23 cellular contexts compared by ENCODE assay signal in the genomic region with DNA sequence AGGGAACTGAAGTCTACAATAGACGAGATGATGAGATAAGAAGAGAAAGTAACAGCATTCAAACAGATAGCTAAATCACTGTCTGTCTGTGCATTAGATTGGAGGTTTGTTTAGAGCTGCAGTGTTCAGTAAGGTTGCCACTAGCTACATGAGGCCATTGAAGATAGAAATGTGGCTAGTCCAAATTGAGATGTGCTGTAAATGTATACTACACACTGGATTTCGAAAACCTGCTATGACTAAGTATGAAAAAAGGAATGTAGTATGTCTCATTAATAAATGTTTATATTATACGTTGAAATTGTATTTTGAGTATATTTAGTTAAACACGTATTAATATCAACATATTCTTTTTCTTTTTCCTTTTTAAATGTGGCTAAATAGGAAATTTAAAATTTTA.
A peak's percentile ranks its signal among the peaks of the same experiment; 100 is the strongest.
DNase-seq lines count a peak whose midpoint lies in the region; ATAC-seq, FAIRE-seq and TF ChIP-seq lines count a peak whose summit lies in the region.
"Had no signal": no experiment of that assay in that cellular context is flagged by ENCODE, and none has a peak within 500 bp of the region (broad histone marks: within the 10 kb centered on the region; RNA-seq: fewer than 3 reads in every experiment).

No MANE protein-coding gene starts in this region.

- no peaks in the 10 kb centered on the region for H3K79me2 ChIP-seq in GM12878 (ENCODE audit: control insufficient read depth, insufficient read depth, low read length)

- H3K27ac ChIP-seq in GM12878 (ENCODE audit: control insufficient read depth, insufficient read depth) = no peak overlapping the region
- H3K27ac ChIP-seq: BLaER1, PC-9, SJSA1 had no signal

- no peaks in the 10 kb centered on the region for H3K4me1 ChIP-seq in GM12878 (ENCODE audit: control insufficient read depth, insufficient read depth, low read length)
- H3K4me1 ChIP-seq: BLaER1, SJSA1 had no signal

- no peak for TF ChIP-seq CTCF in GM12878 (IDR thresholded peaks at IDR 0.05 in 2 of 3, conservative IDR thresholded peaks at IDR 0.05 in 1 of 3; ENCODE audit: control insufficient read depth in 2 of 3, extremely low read depth in 1 of 3, insufficient read depth in 1 of 3, low read depth in 3 of 3, low read length in 3 of 3)

- peak; percentile 44 for DNase-seq in ELR (ENCODE audit: low read depth)
- DNase-seq in GM12878 (ENCODE audit: low read depth, low spot score) = no peak
- no peak for DNase-seq in frontal cortex (ENCODE audit: low spot score in 2 of 2)
- no peak for DNase-seq in NAMALWA (ENCODE audit: low spot score)
- DNase-seq in middle frontal gyrus (ENCODE audit: extremely low spot score, low spot score) = no peak
- DNase-seq: CD4-positive, CD25-positive, alpha-beta regulatory T cell; GF-D8; MG63; NCI-H2029; NCI-H446 treated with DMSO at 0.1 percent for 48 hours; NCI-H526; NK-92 treated with Interleukin-12 subunit alpha and Interleukin-12 subunit beta, amount 100 ng/mL, for 24 hours; PC-9; Right ventricle myocardium superior; T-cell had no signal

- in situ Hi-C loops in GM12878 (cut with MboI) = no loop called here

- no TSS peak for BruUV-seq in GM12878 (replicated peaks; lab: Mats Ljungman, UMichigan)

- H3K9ac ChIP-seq in GM12878 (ENCODE audit: control insufficient read depth, insufficient read depth, low read length) = no peak overlapping the region
- H3K9ac ChIP-seq: BLaER1 had no signal

- no peak for TF ChIP-seq RAD21 in GM12878 (IDR thresholded peaks at IDR 0.05; ENCODE audit: insufficient read depth, low read depth, low read length)

- no peaks in the 10 kb centered on the region for H3K9me3 ChIP-seq in GM12878 (replicated peaks; ENCODE audit: control insufficient read depth, insufficient read depth, low read length)
- H3K9me3 ChIP-seq: BLaER1, MG63, SJSA1 had no signal

- no peak for TF ChIP-seq EP300 in GM12878 (IDR thresholded peaks at IDR 0.05; ENCODE audit: borderline replicate concordance in 1 of 2, control insufficient read depth in 1 of 2, low read depth in 2 of 2, low read length in 2 of 2)

- POLR2A ChIA-PET in GM12878 (lab: Charles Lee) = interaction anchor here (1.1 kb wide), 1 partner anchor 10 kb away, joined by 4 read pairs; no protein-coding TSS in a partner anchor

- SMC1A ChIA-PET in GM12878 (lab: Charles Lee; ENCODE audit: uncharacterized antibody, unreplicated experiment) = interaction anchor here (0.6 to 1.7 kb wide), 3 partner anchors 8 to 76 kb away, joined by 3 read pairs; no protein-coding TSS in a partner anchor

- CTCF ChIA-PET in GM12878 (lab: Yijun Ruan, JAX) = no interaction called here

- intact Hi-C loops in GM12878 (cut with micrococcal nuclease; ENCODE audit: unreplicated experiment) = no loop called here

- no peak overlapping the region for H3K4me3 ChIP-seq in GM12878
- H3K4me3 ChIP-seq: BLaER1, K562, MG63, PC-9, SJSA1 had no signal

- RAD21 ChIA-PET in GM12878 (lab: Charles Lee; ENCODE audit: unreplicated experiment) = no interaction called here

- no peak overlapping the region for H2AFZ ChIP-seq in GM12878 (ENCODE audit: control insufficient read depth, low read depth, low read length)
- H2AFZ ChIP-seq: PC-9 had no signal

- 74% methylated on average over 4 of the region's 4 CpGs for WGBS in GM12878 (ENCODE audit: insufficient coverage, insufficient replicate concordance, low lambda C conversion rate, missing lambda C conversion rate)

- no peaks in the 10 kb centered on the region for H3K36me3 ChIP-seq in GM12878 (ENCODE audit: control insufficient read depth in 2 of 2, insufficient read depth in 2 of 2, low read length in 1 of 2)
- H3K36me3 ChIP-seq: BLaER1, MG63, SJSA1 had no signal

- H4K20me1 ChIP-seq in GM12878 (ENCODE audit: control insufficient read depth, insufficient read depth) = no peaks in the 10 kb centered on the region
- H4K20me1 ChIP-seq: BLaER1 had no signal

- TF ChIP-seq POLR2A in GM12878 (IDR thresholded peaks at IDR 0.05; ENCODE audit: low read depth, low read length) = no peak

- FAIRE-seq in GM12878 (lab: Jason Lieb, UNC) (no peak), frontal cortex (lab: Jason Lieb, UNC) (peak; percentile 70)
- FAIRE-seq: A204.1, HepG2, K562 had no signal

- no peaks in the 10 kb centered on the region for H3K27me3 ChIP-seq in GM12878 (replicated peaks in 1 of 2; ENCODE audit: control insufficient read depth in 2 of 2, insufficient read depth in 2 of 2, low read length in 1 of 2)
- H3K27me3 ChIP-seq: BLaER1, MG63, SJSA1 had no signal

- H3K4me2 ChIP-seq in GM12878 (ENCODE audit: control insufficient read depth, insufficient read depth) = no peak overlapping the region
- H3K4me2 ChIP-seq: BLaER1, PC-9 had no signal

- peak; percentile 30 for ATAC-seq in GM18907 (IDR thresholded peaks at IDR 0.05; ENCODE audit: unreplicated experiment)
- peak; percentile 31; the same call in 1 of the 3 replicates for ATAC-seq in GM12878
- ATAC-seq in HG02678 (IDR thresholded peaks at IDR 0.05; ENCODE audit: unreplicated experiment) = no peak
- ATAC-seq in GM21723 (IDR thresholded peaks at IDR 0.05; ENCODE audit: unreplicated experiment) = no peak
- ATAC-seq: HepG2, K562, T-cell had no signal

TF ChIP-seq in GM12878, 131 proteins besides CTCF, POLR2A, EP300 and RAD21:
- TF ChIP-seq, protein P1, sequence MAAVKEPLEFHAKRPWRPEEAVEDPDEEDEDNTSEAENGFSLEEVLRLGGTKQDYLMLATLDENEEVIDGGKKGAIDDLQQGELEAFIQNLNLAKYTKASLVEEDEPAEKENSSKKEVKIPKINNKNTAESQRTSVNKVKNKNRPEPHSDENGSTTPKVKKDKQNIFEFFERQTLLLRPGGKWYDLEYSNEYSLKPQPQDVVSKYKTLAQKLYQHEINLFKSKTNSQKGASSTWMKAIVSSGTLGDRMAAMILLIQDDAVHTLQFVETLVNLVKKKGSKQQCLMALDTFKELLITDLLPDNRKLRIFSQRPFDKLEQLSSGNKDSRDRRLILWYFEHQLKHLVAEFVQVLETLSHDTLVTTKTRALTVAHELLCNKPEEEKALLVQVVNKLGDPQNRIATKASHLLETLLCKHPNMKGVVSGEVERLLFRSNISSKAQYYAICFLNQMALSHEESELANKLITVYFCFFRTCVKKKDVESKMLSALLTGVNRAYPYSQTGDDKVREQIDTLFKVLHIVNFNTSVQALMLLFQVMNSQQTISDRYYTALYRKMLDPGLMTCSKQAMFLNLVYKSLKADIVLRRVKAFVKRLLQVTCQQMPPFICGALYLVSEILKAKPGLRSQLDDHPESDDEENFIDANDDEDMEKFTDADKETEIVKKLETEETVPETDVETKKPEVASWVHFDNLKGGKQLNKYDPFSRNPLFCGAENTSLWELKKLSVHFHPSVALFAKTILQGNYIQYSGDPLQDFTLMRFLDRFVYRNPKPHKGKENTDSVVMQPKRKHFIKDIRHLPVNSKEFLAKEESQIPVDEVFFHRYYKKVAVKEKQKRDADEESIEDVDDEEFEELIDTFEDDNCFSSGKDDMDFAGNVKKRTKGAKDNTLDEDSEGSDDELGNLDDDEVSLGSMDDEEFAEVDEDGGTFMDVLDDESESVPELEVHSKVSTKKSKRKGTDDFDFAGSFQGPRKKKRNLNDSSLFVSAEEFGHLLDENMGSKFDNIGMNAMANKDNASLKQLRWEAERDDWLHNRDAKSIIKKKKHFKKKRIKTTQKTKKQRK (IDR thresholded peaks at IDR 0.05; ENCODE audit: low read depth, low read length) = no peak
- TF ChIP-seq NBN (IDR thresholded peaks at IDR 0.05) (no peak), LARP7 (IDR thresholded peaks at IDR 0.05) (no peak), RCOR1 (conservative IDR thresholded peaks at IDR 0.05; ENCODE audit: low read depth, low read length) (no peak), SREBF2 (IDR thresholded peaks at IDR 0.05; ENCODE audit: low read length) (no peak), POLR2AphosphoS5 (IDR thresholded peaks at IDR 0.05; ENCODE audit: low read length) (no peak), NR2C1 (IDR thresholded peaks at IDR 0.05) (no peak), GABPA (IDR thresholded peaks at IDR 0.05; ENCODE audit: low read depth) (no peak), KLF5 (IDR thresholded peaks at IDR 0.05; ENCODE audit: partially characterized antibody) (no peak), EED (IDR thresholded peaks at IDR 0.05; ENCODE audit: low read depth) (no peak), SMAD5 (IDR thresholded peaks at IDR 0.05; ENCODE audit: low read depth) (no peak), NR2F1 (conservative IDR thresholded peaks at IDR 0.05) (no peak), POU2F2 (IDR thresholded peaks at IDR 0.05; ENCODE audit: borderline replicate concordance, low read depth, low read length) (no peak)
- TF ChIP-seq, protein P2, sequence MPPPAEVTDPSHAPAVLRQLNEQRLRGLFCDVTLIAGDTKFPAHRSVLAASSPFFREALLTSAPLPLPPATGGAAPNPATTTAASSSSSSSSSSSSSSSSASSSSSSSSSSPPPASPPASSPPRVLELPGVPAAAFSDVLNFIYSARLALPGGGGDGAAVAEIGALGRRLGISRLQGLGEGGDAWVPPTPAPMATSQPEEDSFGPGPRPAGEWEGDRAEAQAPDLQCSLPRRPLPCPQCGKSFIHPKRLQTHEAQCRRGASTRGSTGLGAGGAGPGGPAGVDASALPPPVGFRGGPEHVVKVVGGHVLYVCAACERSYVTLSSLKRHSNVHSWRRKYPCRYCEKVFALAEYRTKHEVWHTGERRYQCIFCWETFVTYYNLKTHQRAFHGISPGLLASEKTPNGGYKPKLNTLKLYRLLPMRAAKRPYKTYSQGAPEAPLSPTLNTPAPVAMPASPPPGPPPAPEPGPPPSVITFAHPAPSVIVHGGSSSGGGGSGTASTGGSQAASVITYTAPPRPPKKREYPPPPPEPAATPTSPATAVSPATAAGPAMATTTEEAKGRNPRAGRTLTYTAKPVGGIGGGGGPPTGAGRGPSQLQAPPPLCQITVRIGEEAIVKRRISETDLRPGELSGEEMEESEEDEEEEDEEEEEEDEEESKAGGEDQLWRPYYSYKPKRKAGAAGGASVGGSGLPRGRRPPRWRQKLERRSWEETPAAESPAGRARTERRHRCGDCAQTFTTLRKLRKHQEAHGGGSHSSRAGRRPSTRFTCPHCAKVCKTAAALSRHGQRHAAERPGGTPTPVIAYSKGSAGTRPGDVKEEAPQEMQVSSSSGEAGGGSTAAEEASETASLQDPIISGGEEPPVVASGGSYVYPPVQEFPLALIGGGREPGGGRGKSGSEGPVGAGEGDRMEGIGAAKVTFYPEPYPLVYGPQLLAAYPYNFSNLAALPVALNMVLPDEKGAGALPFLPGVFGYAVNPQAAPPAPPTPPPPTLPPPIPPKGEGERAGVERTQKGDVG (CRISPR knock-in tag; IDR thresholded peaks at IDR 0.05) = no peak
- TF ChIP-seq, protein P3, sequence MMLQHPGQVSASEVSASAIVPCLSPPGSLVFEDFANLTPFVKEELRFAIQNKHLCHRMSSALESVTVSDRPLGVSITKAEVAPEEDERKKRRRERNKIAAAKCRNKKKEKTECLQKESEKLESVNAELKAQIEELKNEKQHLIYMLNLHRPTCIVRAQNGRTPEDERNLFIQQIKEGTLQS (IDR thresholded peaks at IDR 0.05; ENCODE audit: borderline replicate concordance, extremely low read depth, low read depth, low read length) = no peak

Comparison
In these comparisons a context has a peak if more than half of its experiments do, and no peak if none do; other contexts are left out.
1. ATAC-seq: peak in GM18907 (single experiment) and GM12878 (single experiment); none in HG02678 (single experiment) and GM21723 (single experiment).